ENCODE assay signal across 8 cellular contexts in genomic region chr9:99824378-99825157, GRCh38. TPM values are rescaled to one million over a fixed set of nuclear protein-coding genes. Genes with fewer than 3 reads are reported as not detected.
DNase-seq lines count a peak whose midpoint lies in the region; ATAC-seq and TF ChIP-seq lines count a peak whose summit lies in the region.

No MANE protein-coding gene starts in this region.

- no peaks in the 10 kb centered on the region for H3K9me3 Mint-ChIP-seq in activated naive CD8-positive, alpha-beta T cell treated with anti-CD3 and anti-CD28 coated beads for 36 hours

- POLR2A ChIA-PET in Panc1 (lab: Charles Lee): interaction anchor here (0.6 to 0.7 kb wide), 2 partner anchors 651 to 731 kb away, joined by 4 to 7 read pairs; no protein-coding TSS in a partner anchor

- CTCF ChIA-PET in Panc1 (lab: Charles Lee): no interaction called here

- 14% methylated on average over 56 of the region's 56 CpGs for WGBS in right cardiac atrium

- intact Hi-C loops in Panc1 (cut with micrococcal nuclease; ENCODE audit: unreplicated experiment): loop anchor here (5.0 kb wide), 2 partner anchors 83 to 188 kb away; partner anchors contain the start of gene STX17
- intact Hi-C loops in right cardiac atrium (cut with DNase I): loop anchor here in 2 of 4 donors (5.0 to 10.0 kb wide), 3 partner anchors 80 to 467 kb away; partner anchors contain the start of genes STX17 (in 2 of the 2), ERP44 (in 1 of the 2) and INVS (in 1 of the 2)

- peaks cover 52% of the 10 kb centered on the region for H3K36me3 Mint-ChIP-seq in activated naive CD8-positive, alpha-beta T cell treated with anti-CD3 and anti-CD28 coated beads for 36 hours

- H3K36me3 ChIP-seq in Panc1 (ENCODE audit: control insufficient read depth, insufficient read depth, low read length) (no peaks in the 10 kb centered on the region), skeletal muscle tissue (ENCODE audit: control insufficient read depth in 3 of 3, insufficient read depth in 3 of 3, low read length in 3 of 3) (peaks cover 3 to 7% (median 4%) of the 10 kb centered on the region in 3 donors)

- H3K4me1 Mint-ChIP-seq in activated naive CD8-positive, alpha-beta T cell treated with anti-CD3 and anti-CD28 coated beads for 36 hours: peaks cover 48% of the 10 kb centered on the region

- H3K27me3 ChIP-seq in Panc1 (ENCODE audit: control insufficient read depth, insufficient read depth, low read length) (no peaks in the 10 kb centered on the region), right cardiac atrium (ENCODE audit: control insufficient read depth, insufficient read depth) (no peaks in the 10 kb centered on the region), skeletal muscle tissue (ENCODE audit: control insufficient read depth in 3 of 3, insufficient read depth in 3 of 3, low read length in 3 of 3) (peaks cover 6 to 14% (median 8%) of the 10 kb centered on the region in 3 donors)

- TF ChIP-seq CTCF in Panc1 (IDR thresholded peaks at IDR 0.05): peak; percentile 56

- peaks cover 17% of the 10 kb centered on the region for H3K27me3 Mint-ChIP-seq in activated naive CD8-positive, alpha-beta T cell treated with anti-CD3 and anti-CD28 coated beads for 36 hours

- no TSS peak for BruUV-seq in Panc1 (replicated peaks; lab: Mats Ljungman, UMichigan)

- DNase-seq in NCI-H2227 (lab: John Stamatoyannopoulos, UW; ENCODE audit: unreplicated experiment) (peak; percentile 31), NCI-H2227 treated with DMSO at 0.1 percent for 48 hours (lab: John Stamatoyannopoulos, UW) (no peak), Panc1 (ENCODE audit: low read depth, low spot score) (no peak), right cardiac atrium (peak; percentile 38 to 77 (median 63)), NCI-H2171 treated with DMSO at 0.1 percent for 48 hours (lab: John Stamatoyannopoulos, UW) (no peak)
- peak; percentile 85 for DNase-seq in activated naive CD8-positive, alpha-beta T cell treated with anti-CD3 and anti-CD28 coated beads for 36 hours

- H3K4me1 ChIP-seq in Panc1 (ENCODE audit: control insufficient read depth, insufficient read depth, low read length) (no peaks in the 10 kb centered on the region), right cardiac atrium (ENCODE audit: control insufficient read depth, insufficient read depth, low read length) (no peaks in the 10 kb centered on the region), skeletal muscle tissue (ENCODE audit: control insufficient read depth in 3 of 3, insufficient read depth in 3 of 3, low read length in 3 of 3) (peaks cover 23 to 36% (median 26%) of the 10 kb centered on the region in 3 donors)

- peak overlapping the region; percentile 96 for H3K4me3 Mint-ChIP-seq in activated naive CD8-positive, alpha-beta T cell treated with anti-CD3 and anti-CD28 coated beads for 36 hours

- H3K4me3 ChIP-seq in Panc1 (ENCODE audit: low read depth in 2 of 2, low read length in 2 of 2): peak overlapping the region; percentile 56; a peak in 3 of 4 replicates
- H3K4me3 ChIP-seq in right cardiac atrium (ENCODE audit: low read length): peak overlapping the region; percentile 74
- H3K4me3 ChIP-seq in skeletal muscle tissue (ENCODE audit: low read length in 3 of 3): peak overlapping the region; percentile 65 to 99 (median 99)

- H3K9me3 ChIP-seq in Panc1 (ENCODE audit: control insufficient read depth, insufficient read depth, low read depth, low read length) (no peaks in the 10 kb centered on the region), right cardiac atrium (ENCODE audit: control insufficient read depth, low read length) (no peaks in the 10 kb centered on the region), skeletal muscle tissue (ENCODE audit: control insufficient read depth in 3 of 3, low read length in 3 of 3) (no peaks in the 10 kb centered on the region)

- in situ Hi-C loops in Panc1 (cut with HindIII; ENCODE audit: low pct_unique_long_range_greater_than_20kb, low sequenced_read_pairs): no loop called here

- ATAC-seq in Panc1: no peak
- no peak for ATAC-seq in right cardiac atrium
- no peak for ATAC-seq in GM18861 (IDR thresholded peaks at IDR 0.05; ENCODE audit: unreplicated experiment)

- peak overlapping the region; percentile 98 for H3K27ac Mint-ChIP-seq in activated naive CD8-positive, alpha-beta T cell treated with anti-CD3 and anti-CD28 coated beads for 36 hours

- peak overlapping the region; percentile 38 to 80 (median 57) for H3K9ac ChIP-seq in skeletal muscle tissue (ENCODE audit: low read depth in 1 of 3, low read length in 3 of 3)

- no peak overlapping the region for H3K27ac ChIP-seq in Panc1 (ENCODE audit: low read length)
- no peak overlapping the region for H3K27ac ChIP-seq in right cardiac atrium (ENCODE audit: low read length)
- no peak overlapping the region for H3K27ac ChIP-seq in skeletal muscle tissue (ENCODE audit: low read depth, low read length)

RNA-seq across cellular contexts. Expression of gene NR4A3, which starts 2.9 kb away (rescaled TPM):
- total RNA-seq in Panc1 (2021; ENCODE audit: unreplicated experiment): 0.13 TPM
- 0.11 TPM for polyA plus RNA-seq in Panc1 (2012; ENCODE audit: insufficient read length)
- 10 to 100 TPM; 35.7 to 36.9 TPM for total RNA-seq in activated naive CD8-positive, alpha-beta T cell treated with anti-CD3 and anti-CD28 coated beads for 36 hours
- total RNA-seq in right cardiac atrium: 10 to 100 TPM in 1 of 4 donors, 1 to 10 TPM in 3; 4.1 to 98.5 (median 6.3) TPM
- polyA plus RNA-seq in right cardiac atrium: 57.4 TPM
- 2.1 TPM for total RNA-seq in skeletal muscle tissue

Comparison
In these comparisons a context has a peak if more than half of its experiments do, and no peak if none do; other contexts are left out.
1. DNase-seq: peak in NCI-H2227 (single experiment), activated naive CD8-positive, alpha-beta T cell treated with anti-CD3 and anti-CD28 coated beads for 36 hours (single experiment) and right cardiac atrium (3 of 3); none in NCI-H2227 treated with DMSO at 0.1 percent for 48 hours (single experiment), Panc1 (single experiment) and NCI-H2171 treated with DMSO at 0.1 percent for 48 hours (single experiment).
2. Peak in every context shown above with its lines, with median percentiles within 50 percentile points of each other: H3K4me3 ChIP-seq.